8 cellular contexts compared by ENCODE assay signal in the genomic region with DNA sequence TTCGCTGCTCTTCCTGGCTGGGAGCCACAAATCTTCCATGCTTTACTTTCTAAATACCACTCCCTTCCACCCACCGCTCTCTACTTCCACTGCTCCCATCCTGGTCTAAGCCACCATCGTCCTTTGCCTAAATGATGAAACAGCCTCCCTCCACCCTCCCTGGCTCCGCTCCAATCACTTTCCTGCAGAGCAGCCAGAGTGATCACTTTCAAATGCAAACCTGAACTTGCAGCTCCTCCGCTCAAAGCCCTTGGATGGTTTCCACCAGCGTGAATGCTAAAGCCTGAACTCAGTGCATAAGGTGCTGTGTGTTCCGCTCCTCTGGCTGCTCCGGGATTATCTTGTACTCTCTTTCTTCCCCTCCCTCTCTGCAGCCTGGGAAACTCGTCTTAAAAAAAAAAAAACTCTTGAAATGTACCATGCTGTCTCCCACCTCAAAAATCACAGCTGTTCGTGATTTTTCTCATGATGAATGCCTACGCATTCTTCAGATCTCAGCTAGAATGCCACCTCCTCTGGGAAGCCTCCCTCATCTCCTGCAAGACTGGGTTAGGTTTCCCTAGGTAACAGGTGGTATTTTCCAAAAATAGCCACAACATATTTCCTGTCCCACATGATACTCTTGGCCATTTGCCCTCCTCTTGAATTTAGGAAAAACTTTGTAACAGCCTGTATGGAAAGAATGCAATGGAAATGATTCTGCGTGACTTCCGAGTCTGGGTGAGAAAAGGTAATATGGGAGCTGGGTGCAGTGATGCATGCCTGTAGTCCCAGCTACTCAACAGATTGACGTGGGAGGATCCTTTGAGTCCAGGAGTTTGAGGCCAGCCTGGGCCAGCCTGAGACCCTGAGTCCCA. TPM values are rescaled to one million over a fixed set of nuclear protein-coding genes. Genes with fewer than 3 reads are reported as not detected.
A peak's percentile ranks its signal among the peaks of the same experiment; 100 is the strongest.
DNase-seq lines count a peak whose midpoint lies in the region; ATAC-seq lines count a peak whose summit lies in the region.

No MANE protein-coding gene starts in this region.

- peaks cover 60% of the 10 kb centered on the region for H3K27me3 Mint-ChIP-seq in central memory CD8-positive, alpha-beta T cell

- peaks cover 18% of the 10 kb centered on the region for H3K4me1 Mint-ChIP-seq in central memory CD8-positive, alpha-beta T cell

- ATAC-seq in central memory CD8-positive, alpha-beta T cell (replicated peaks; ENCODE audit: extremely low read depth, poor library complexity, severe bottlenecking) = no peak
- ATAC-seq in left lobe of liver (peak; percentile 48), GM18873 (IDR thresholded peaks at IDR 0.05; ENCODE audit: low FRiP score, unreplicated experiment) (no peak)

- no peak overlapping the region for H3K27ac Mint-ChIP-seq in central memory CD8-positive, alpha-beta T cell (ENCODE audit: low read depth)

- DNase-seq in Daoy (ENCODE audit: low read depth) (peak; percentile 79), NCI-H2171 (lab: John Stamatoyannopoulos, UW) (peak; percentile 18), left lobe of liver (ENCODE audit: low spot score) (peak; percentile 56), superior temporal gyrus (ENCODE audit: extremely low spot score) (peak; percentile 56)
- no peak for DNase-seq in central memory CD8-positive, alpha-beta T cell (ENCODE audit: low spot score in 2 of 2)
- no peak for DNase-seq in activated CD4-positive, CD25-positive, alpha-beta regulatory T cell (lab: John Stamatoyannopoulos, UW)
- DNase-seq in activated CD4-positive, alpha-beta T cell treated with anti-CD3 and anti-CD28 coated beads, Interleukin-2, amount 50 U/mL, for 48 hours = no peak

- peaks cover 5% of the 10 kb centered on the region for H3K36me3 Mint-ChIP-seq in central memory CD8-positive, alpha-beta T cell (ENCODE audit: insufficient read depth)

- H3K4me3 Mint-ChIP-seq in central memory CD8-positive, alpha-beta T cell = peak overlapping the region; percentile 31

- no peaks in the 10 kb centered on the region for H3K9me3 Mint-ChIP-seq in central memory CD8-positive, alpha-beta T cell

RNA-seq across cellular contexts. Expression of a gene that starts 3.7 kb away (rescaled TPM):
- 14.3 and 16.5 TPM in 2 replicates for total RNA-seq in Daoy (2014; rRNA removed; shearing (Covaris generic))
- total RNA-seq in left lobe of liver = 15.0 TPM

Comparison
In these comparisons a context has a peak if more than half of its experiments do, and no peak if none do; other contexts are left out.
1. DNase-seq: peak in Daoy (single experiment), NCI-H2171 (single experiment), left lobe of liver (single experiment) and superior temporal gyrus (single experiment); none in central memory CD8-positive, alpha-beta T cell (0 of 2), activated CD4-positive, CD25-positive, alpha-beta regulatory T cell (0 of 4) and activated CD4-positive, alpha-beta T cell treated with anti-CD3 and anti-CD28 coated beads, Interleukin-2, amount 50 U/mL, for 48 hours (0 of 2).